8 cellular contexts compared by ENCODE assay signal in the genomic region with DNA sequence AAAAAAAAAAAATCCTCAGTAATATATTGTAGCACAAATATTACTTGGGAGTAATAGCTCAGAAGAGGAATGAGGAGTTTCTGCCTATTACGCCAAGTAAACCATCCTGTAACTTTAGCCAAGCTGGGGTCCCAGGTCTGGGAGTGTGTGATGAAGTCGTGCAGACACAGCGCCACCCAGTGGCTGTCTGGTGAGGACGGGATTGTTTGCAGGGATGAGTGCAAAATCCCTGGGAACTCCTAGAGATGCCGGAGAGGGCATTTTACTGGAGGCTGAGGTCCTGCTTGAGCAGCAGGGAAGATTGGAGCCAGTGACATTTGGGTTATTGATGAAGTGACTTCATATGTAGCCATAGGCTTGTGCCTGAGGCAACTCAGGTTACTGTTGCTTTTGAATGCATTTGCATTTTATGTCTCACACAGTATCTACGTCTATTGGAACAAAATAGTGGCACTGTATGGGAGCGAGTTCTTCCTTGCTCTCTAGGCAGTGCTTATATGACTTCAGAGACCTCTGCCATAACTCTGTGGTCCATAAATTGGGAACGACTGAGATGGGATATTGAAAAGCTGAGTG.
DNase-seq lines count a peak whose midpoint lies in the region; ATAC-seq and TF ChIP-seq lines count a peak whose summit lies in the region.

No MANE protein-coding gene starts in this region.

- H3K4me1 ChIP-seq in colonic mucosa, result no peaks in the 10 kb centered on the region
- H3K4me1 ChIP-seq in left lung, result no peaks in the 10 kb centered on the region

- DNase-seq in NCI-H2171 (lab: John Stamatoyannopoulos, UW), result peak; percentile 28
- DNase-seq in activated CD4-positive, alpha-beta T cell treated with anti-CD3 and anti-CD28 coated beads for 1 hour, result peak; percentile 29
- DNase-seq in colonic mucosa, result peak; percentile 65
- DNase-seq in left lung, result peak; percentile 59 to 81
- peak; percentile 5 to 42 (median 9) for DNase-seq in stimulated activated CD4-positive, alpha-beta T cell treated with anti-CD3 and anti-CD28 coated beads, TNF-alpha, amount 100 ng/mL, for 24 hours (ENCODE audit: low read depth in 3 of 3)
- DNase-seq in NCI-H524 treated with DMSO at 0.1 percent for 48 hours (lab: John Stamatoyannopoulos, UW), result no peak

- TF ChIP-seq CTCF in GM12872 (IDR thresholded peaks at IDR 0.05; ENCODE audit: insufficient read depth, low read depth, low read length) (peak; percentile 92), colonic mucosa (IDR thresholded peaks at IDR 0.05) (peak; percentile 83), left lung (IDR thresholded peaks at IDR 0.05) (peak; percentile 71 to 82)

- H3K9me3 ChIP-seq in colonic mucosa, result no peaks in the 10 kb centered on the region
- no peaks in the 10 kb centered on the region for H3K9me3 ChIP-seq in left lung

- H3K36me3 ChIP-seq in colonic mucosa, result no peaks in the 10 kb centered on the region
- H3K36me3 ChIP-seq in left lung, result no peaks in the 10 kb centered on the region

- H3K27me3 ChIP-seq in colonic mucosa (peaks cover 7% of the 10 kb centered on the region), left lung (peaks cover 0 to 37% of the 10 kb centered on the region in 2 donors)

- peak; percentile 66 for ATAC-seq in HG02642 (IDR thresholded peaks at IDR 0.05; ENCODE audit: poor library complexity, unreplicated experiment)
- ATAC-seq in left lung, result peak; percentile 91

- H3K9ac ChIP-seq in colonic mucosa (ENCODE audit: low read depth in 2 of 2, low read length in 2 of 2), result no peak overlapping the region

- intact Hi-C loops in colonic mucosa (cut with DNase I) (loop anchor here (2.0 kb wide), 1 partner anchor 107 kb away; no protein-coding TSS in a partner anchor), left lung (cut with DNase I) (loop anchor here in 1 of 2 donors (5.0 kb wide), 1 partner anchor 107 kb away; no protein-coding TSS in a partner anchor)

- no peak overlapping the region for H3K27ac ChIP-seq in colonic mucosa
- no peak overlapping the region for H3K27ac ChIP-seq in left lung

- no peak overlapping the region for H3K4me3 ChIP-seq in colonic mucosa
- H3K4me3 ChIP-seq in left lung, result no peak overlapping the region
